Comparison of ENCODE assay signal across 8 cellular contexts in genomic region chr6:134882426-134883038, GRCh38.
A peak's percentile ranks its signal among the peaks of the same experiment; 100 is the strongest.
DNase-seq lines count a peak whose midpoint lies in the region; ATAC-seq and TF ChIP-seq lines count a peak whose summit lies in the region.

No MANE protein-coding gene starts in this region.

- peak; percentile 92 to 96 (median 96) for TF ChIP-seq CTCF in testis (IDR thresholded peaks at IDR 0.05)

- no peaks in the 10 kb centered on the region for H3K27me3 ChIP-seq in naive thymus-derived CD4-positive, alpha-beta T cell (ENCODE audit: control insufficient read depth in 2 of 2, insufficient read depth in 2 of 2, low read length in 2 of 2)
- H3K27me3 ChIP-seq in testis = no peaks in the 10 kb centered on the region

- POLR2A ChIA-PET in naive thymus-derived CD4-positive, alpha-beta T cell (lab: Charles Lee) = no interaction called here

- no peaks in the 10 kb centered on the region for H3K9me3 ChIP-seq in naive thymus-derived CD4-positive, alpha-beta T cell (ENCODE audit: control insufficient read depth in 2 of 3, low read length in 3 of 3)
- H3K9me3 ChIP-seq in testis = no peaks in the 10 kb centered on the region

- H3K9me3 Mint-ChIP-seq in naive thymus-derived CD4-positive, alpha-beta T cell = peaks cover 0 to 4% (median 0%) of the 10 kb centered on the region in 11 donors

- ATAC-seq in HG02981 (IDR thresholded peaks at IDR 0.05; ENCODE audit: unreplicated experiment) (peak; percentile 63), esophagus mucosa (peak; percentile 90)
- no peak for ATAC-seq in naive thymus-derived CD4-positive, alpha-beta T cell

- intact Hi-C loops in naive thymus-derived CD4-positive, alpha-beta T cell (cut with micrococcal nuclease) = loop anchor here (1.0 to 2.0 kb wide), 7 partner anchors 59 to 771 kb away; no protein-coding TSS in a partner anchor
- intact Hi-C loops in testis (cut with DNase I; ENCODE audit: low total_unique reads) = loop anchor here (5.0 kb wide), 1 partner anchor 730 kb away; no protein-coding TSS in a partner anchor

- H3K36me3 Mint-ChIP-seq in naive thymus-derived CD4-positive, alpha-beta T cell = peaks cover 0 to 3% (median 0%) of the 10 kb centered on the region in 5 donors

- peaks cover 0 to 5% (median 0%) of the 10 kb centered on the region in 7 donors for H3K4me1 Mint-ChIP-seq in naive thymus-derived CD4-positive, alpha-beta T cell

- CTCF ChIA-PET in naive thymus-derived CD4-positive, alpha-beta T cell (lab: Charles Lee) = interaction anchor here (0.6 to 4.7 kb wide), 11 partner anchors 14 to 762 kb away, joined by 3 to 27 read pairs (median 3); no protein-coding TSS in a partner anchor

- 16 to 31% methylated on average over 10 of the region's 10 CpGs for WGBS in testis, 2 donors

- H3K36me3 ChIP-seq in naive thymus-derived CD4-positive, alpha-beta T cell (ENCODE audit: control insufficient read depth in 2 of 3, insufficient read depth in 3 of 3, low read length in 3 of 3) = no peaks in the 10 kb centered on the region
- H3K36me3 ChIP-seq in testis (ENCODE audit: low read depth, missing control alignments) = no peaks in the 10 kb centered on the region

- no peak overlapping the region for H3K4me3 ChIP-seq in naive thymus-derived CD4-positive, alpha-beta T cell (ENCODE audit: low read length)
- no peak overlapping the region for H3K4me3 ChIP-seq in testis

- no peak overlapping the region for H3K4me3 Mint-ChIP-seq in naive thymus-derived CD4-positive, alpha-beta T cell

- H3K27ac Mint-ChIP-seq in naive thymus-derived CD4-positive, alpha-beta T cell = no peak overlapping the region

- TF ChIP-seq POLR2A in testis (IDR thresholded peaks at IDR 0.05) = no peak

- no peaks in the 10 kb centered on the region for H3K4me1 ChIP-seq in naive thymus-derived CD4-positive, alpha-beta T cell (ENCODE audit: control insufficient read depth in 2 of 2, insufficient read depth in 2 of 2, low read length in 2 of 2)
- H3K4me1 ChIP-seq in testis = no peaks in the 10 kb centered on the region

- no peak overlapping the region for H3K27ac ChIP-seq in naive thymus-derived CD4-positive, alpha-beta T cell (ENCODE audit: low read depth, low read length)
- H3K27ac ChIP-seq in testis = no peak overlapping the region

- peak; percentile 39 for DNase-seq in GM04503 (ENCODE audit: low read depth)
- peak; percentile 68 for DNase-seq in NCI-H748 (lab: John Stamatoyannopoulos, UW; ENCODE audit: unreplicated experiment)
- DNase-seq in activated CD8-positive, alpha-beta memory T cell treated with anti-CD3 and anti-CD28 coated beads for 48 hours (ENCODE audit: low read depth in 2 of 3, low spot score in 2 of 3) = peak in 2 of 3 experiments; percentile 3 to 13
- DNase-seq in naive thymus-derived CD4-positive, alpha-beta T cell = peak in 7 of 9 donors; percentile 14 to 57 (median 41)
- peak; percentile 82 for DNase-seq in testis
- no peak for DNase-seq in HPDE6-E6E7 (ENCODE audit: extremely low spot score)

- H3K27me3 Mint-ChIP-seq in naive thymus-derived CD4-positive, alpha-beta T cell = peaks cover 4 to 32% (median 11%) of the 10 kb centered on the region in 5 donors
